Comparison of ENCODE assay signal across 8 cellular contexts in genomic region chr17:79391808-79392233, GRCh38.
DNase-seq lines count a peak whose midpoint lies in the region; ATAC-seq and TF ChIP-seq lines count a peak whose summit lies in the region.

No MANE protein-coding gene starts in this region.

- ATAC-seq in left colon (peak; percentile 65), GM21367 (IDR thresholded peaks at IDR 0.05; ENCODE audit: unreplicated experiment) (no peak)

- DNase-seq in A172 (ENCODE audit: low spot score) (peak; percentile 65), GM20000 (ENCODE audit: low spot score) (peak; percentile 84), NCI-H345 treated with DMSO at 0.1 percent for 48 hours (lab: John Stamatoyannopoulos, UW; ENCODE audit: unreplicated experiment) (peak; percentile 67), left colon (peak; percentile 45 to 75)
- DNase-seq in activated CD4-positive, CD25-positive, alpha-beta regulatory T cell treated with anti-CD3 and anti-CD28 coated beads, Interleukin-2, amount 50 U/mL, for 72 hours, result peak; percentile 72
- peak; percentile 45 for DNase-seq in central memory CD4-positive, alpha-beta T cell
- DNase-seq in stimulated activated CD4-positive, alpha-beta T cell treated with anti-CD3 and anti-CD28 coated beads, Interleukin-4, amount 100 ng/mL, for 1 hour, result peak; percentile 65

- peak; percentile 62 for TF ChIP-seq CTCF in GM20000 (IDR thresholded peaks at IDR 0.05; ENCODE audit: extremely low read depth, missing control alignments)

- intact Hi-C loops in left colon (cut with DNase I, micrococcal nuclease), result loop anchor here in 1 of 2 donors (5.0 kb wide), 1 partner anchor 305 kb away; no protein-coding TSS in a partner anchor
